Comparison of ENCODE assay signal across 23 cellular contexts in genomic region chr19:50780753-50781480, GRCh38. TPM values are rescaled to one million over a fixed set of nuclear protein-coding genes. Genes with fewer than 3 reads are reported as not detected.
A peak's percentile ranks its signal among the peaks of the same experiment; 100 is the strongest.
DNase-seq lines count a peak whose midpoint lies in the region; ATAC-seq and TF ChIP-seq lines count a peak whose summit lies in the region.
"Had no signal": no experiment of that assay in that cellular context is flagged by ENCODE, and none has a peak within 500 bp of the region (broad histone marks: within the 10 kb centered on the region; RNA-seq: fewer than 3 reads in every experiment).

No MANE protein-coding gene starts in this region.

- peaks cover 0 to 2% of the 10 kb centered on the region in 2 donors for H3K9me3 ChIP-seq in lung (ENCODE audit: control insufficient read depth in 2 of 2, insufficient read depth in 1 of 2, low read length in 1 of 2)
- H3K9me3 ChIP-seq: HAP-1 had no signal

- ATAC-seq in lung (ENCODE audit: insufficient read depth, low FRiP score) (no peak), HG03354 (IDR thresholded peaks at IDR 0.05; ENCODE audit: poor library complexity, severe bottlenecking, unreplicated experiment) (no peak)
- no peak for ATAC-seq in natural killer cell treated with Interleukin-12 subunit alpha and Interleukin-12 subunit beta and Interleukin-15 and Interleukin-18, amount 100 ng/mL, for 72 hours
- ATAC-seq: GM12878 had no signal

- H3K36me3 ChIP-seq in lung (ENCODE audit: control insufficient read depth in 2 of 2, insufficient read depth in 2 of 2, low read length in 2 of 2): no peaks in the 10 kb centered on the region
- H3K36me3 ChIP-seq: HAP-1, MG63 had no signal

- no peaks in the 10 kb centered on the region for H3K27me3 ChIP-seq in lung (ENCODE audit: control insufficient read depth, insufficient read depth)

- H3K36me3 Mint-ChIP-seq in natural killer cell treated with Interleukin-12 subunit alpha and Interleukin-12 subunit beta and Interleukin-15 and Interleukin-18, amount 100 ng/mL, for 72 hours: no peaks in the 10 kb centered on the region
- H3K36me3 Mint-ChIP-seq: CD8-positive, alpha-beta memory T cell had no signal

- H3K27me3 Mint-ChIP-seq in natural killer cell treated with Interleukin-12 subunit alpha and Interleukin-12 subunit beta and Interleukin-15 and Interleukin-18, amount 100 ng/mL, for 72 hours: peaks cover 34 to 37% of the 10 kb centered on the region in 2 donors

- H3K4me3 Mint-ChIP-seq in natural killer cell treated with Interleukin-12 subunit alpha and Interleukin-12 subunit beta and Interleukin-15 and Interleukin-18, amount 100 ng/mL, for 72 hours: no peak overlapping the region
- H3K4me3 Mint-ChIP-seq: CD8-positive, alpha-beta memory T cell had no signal

- DNase-seq in ELF-1 (ENCODE audit: low read depth, low spot score): peak; percentile 83
- DNase-seq in astrocyte of the cerebellum (ENCODE audit: low read depth): peak; percentile 55
- peak; percentile 57 for DNase-seq in lung (ENCODE audit: low spot score)
- DNase-seq in retina: peak; percentile 21
- no peak for DNase-seq in NOMO-1 (lab: John Stamatoyannopoulos, UW; ENCODE audit: unreplicated experiment in 2 of 2)
- DNase-seq in HCEC 1CT: no peak
- DNase-seq in natural killer cell treated with Interleukin-12 subunit alpha and Interleukin-12 subunit beta and Interleukin-15 and Interleukin-18, amount 100 ng/mL, for 72 hours (ENCODE audit: low spot score): no peak
- DNase-seq: C1 segment of cervical spinal cord; CD8-positive, alpha-beta memory T cell; DMS79; GDM1; Kasumi-1; MG63; NCI-H1105 treated with DMSO at 0.1 percent for 48 hours; NCI-H1694 treated with DMSO at 0.1 percent for 48 hours; NCI-H510A treated with DMSO at 0.1 percent for 48 hours; NCI-H82; RPMI8226; SIG-M5 had no signal

- no peak overlapping the region for H3K27ac Mint-ChIP-seq in natural killer cell treated with Interleukin-12 subunit alpha and Interleukin-12 subunit beta and Interleukin-15 and Interleukin-18, amount 100 ng/mL, for 72 hours
- H3K27ac Mint-ChIP-seq: CD8-positive, alpha-beta memory T cell had no signal

- WGBS in lung, 2 donors: 46 to 66% methylated on average over 17 of the region's 17 CpGs

- H3K4me1 ChIP-seq in lung (ENCODE audit: control insufficient read depth in 2 of 2, insufficient read depth in 2 of 2, low read length in 2 of 2): no peaks in the 10 kb centered on the region
- H3K4me1 ChIP-seq: HAP-1 had no signal

- H3K9me3 Mint-ChIP-seq in natural killer cell treated with Interleukin-12 subunit alpha and Interleukin-12 subunit beta and Interleukin-15 and Interleukin-18, amount 100 ng/mL, for 72 hours: no peaks in the 10 kb centered on the region

- no peak for TF ChIP-seq CTCF in astrocyte of the cerebellum (IDR thresholded peaks at IDR 0.05; ENCODE audit: low read depth, low read length, missing control alignments)
- TF ChIP-seq CTCF in lung (IDR thresholded peaks at IDR 0.05; ENCODE audit: control extremely low read depth, extremely low read depth): no peak

- in situ Hi-C loops in astrocyte of the cerebellum (cut with HindIII; ENCODE audit: low sequenced_read_pairs): no loop called here

- H3K4me1 Mint-ChIP-seq in natural killer cell treated with Interleukin-12 subunit alpha and Interleukin-12 subunit beta and Interleukin-15 and Interleukin-18, amount 100 ng/mL, for 72 hours (ENCODE audit: low read depth in 2 of 2): peaks cover 0 to 7% of the 10 kb centered on the region in 2 donors

- H3K4me3 ChIP-seq in astrocyte of the cerebellum (ENCODE audit: low read depth, low read length) (no peak overlapping the region), lung (no peak overlapping the region)
- H3K4me3 ChIP-seq: A549, GM12878, HAP-1, MG63 had no signal

- no peak overlapping the region for H3K27ac ChIP-seq in lung (ENCODE audit: low read depth in 1 of 2, low read length in 1 of 2)
- H3K27ac ChIP-seq: A549 had no signal

RNA-seq across cellular contexts. Expression of gene ACP4, which starts 9.3 kb away (rescaled TPM):
- not detected for total RNA-seq in lung
- not detected for polyA plus RNA-seq in lung
- not detected for total RNA-seq in natural killer cell treated with Interleukin-12 subunit alpha and Interleukin-12 subunit beta and Interleukin-15 and Interleukin-18, amount 100 ng/mL, for 72 hours
- total RNA-seq: CD8-positive, alpha-beta memory T cell; GM12878 had no signal
- polyA plus RNA-seq: A549; CD8-positive, alpha-beta memory T cell; GM12878 had no signal

RNA-seq across cellular contexts. Expression of gene GPR32, which starts 10.7 kb away (rescaled TPM):
- total RNA-seq in lung: not detected
- not detected for polyA plus RNA-seq in lung
- not detected for total RNA-seq in natural killer cell treated with Interleukin-12 subunit alpha and Interleukin-12 subunit beta and Interleukin-15 and Interleukin-18, amount 100 ng/mL, for 72 hours
- total RNA-seq: CD8-positive, alpha-beta memory T cell; GM12878 had no signal
- polyA plus RNA-seq: A549; CD8-positive, alpha-beta memory T cell; GM12878 had no signal

RNA-seq across cellular contexts. Expression of gene KLK1, which starts 42.7 kb away (rescaled TPM):
- total RNA-seq in lung: under 1 TPM in 1 of 2 donors, not detected in 1; 0.92 TPM
- under 1 TPM; 0.25 to 0.83 TPM for polyA plus RNA-seq in lung
- total RNA-seq in natural killer cell treated with Interleukin-12 subunit alpha and Interleukin-12 subunit beta and Interleukin-15 and Interleukin-18, amount 100 ng/mL, for 72 hours: not detected
- polyA plus RNA-seq: CD8-positive, alpha-beta memory T cell had no signal

RNA-seq across cellular contexts. Expression of gene KLK15, which starts 52.5 kb away (rescaled TPM):
- not detected for total RNA-seq in lung
- polyA plus RNA-seq in lung: not detected
- total RNA-seq in natural killer cell treated with Interleukin-12 subunit alpha and Interleukin-12 subunit beta and Interleukin-15 and Interleukin-18, amount 100 ng/mL, for 72 hours: not detected
- total RNA-seq: CD8-positive, alpha-beta memory T cell; GM12878 had no signal
- polyA plus RNA-seq: A549; CD8-positive, alpha-beta memory T cell had no signal

RNA-seq across cellular contexts. Expression of gene CLEC11A, which starts 57.8 kb away (rescaled TPM):
- 10 to 100 TPM in 1 of 2 donors, 1 to 10 TPM in 1; 7.7 to 24.6 TPM for total RNA-seq in lung
- 10 to 100 TPM in 1 of 2 donors, 1 to 10 TPM in 1; 8.5 to 13.7 TPM for polyA plus RNA-seq in lung
- 1 to 10 TPM; 1.1 to 1.2 TPM for total RNA-seq in natural killer cell treated with Interleukin-12 subunit alpha and Interleukin-12 subunit beta and Interleukin-15 and Interleukin-18, amount 100 ng/mL, for 72 hours
- total RNA-seq: GM12878 had no signal
- polyA plus RNA-seq: GM12878 had no signal

Comparison
In these comparisons a context has a peak if more than half of its experiments do, and no peak if none do; other contexts are left out.
1. DNase-seq: peak in ELF-1 (single experiment), astrocyte of the cerebellum (single experiment), lung (single experiment) and retina (single experiment); none in NOMO-1 (0 of 2), HCEC 1CT (single experiment) and natural killer cell treated with Interleukin-12 subunit alpha and Interleukin-12 subunit beta and Interleukin-15 and Interleukin-18, amount 100 ng/mL, for 72 hours (single experiment).